Comparison of ENCODE assay signal across 19 cellular contexts in genomic region chr2:71722286-71722685, GRCh38.
"Had no signal": no experiment of that assay in that cellular context is flagged by ENCODE, and none has a peak within 500 bp of the region (broad histone marks: within the 10 kb centered on the region; RNA-seq: fewer than 3 reads in every experiment).

No MANE protein-coding gene starts in this region.

- H3K4me2 ChIP-seq: hepatocyte had no signal

- H2AFZ ChIP-seq: hepatocyte had no signal

- H3K36me3 ChIP-seq: esophagus squamous epithelium, sigmoid colon, suprapubic skin, tibial artery, upper lobe of left lung had no signal

- H3K27ac ChIP-seq: foreskin keratinocyte, hepatocyte, psoas muscle, suprapubic skin had no signal

- H3K4me1 ChIP-seq: foreskin keratinocyte had no signal

- H3K79me2 ChIP-seq: hepatocyte had no signal

- H3K27me3 ChIP-seq: esophagus squamous epithelium, hepatocyte, sigmoid colon, suprapubic skin, tibial artery, upper lobe of left lung had no signal

- DNase-seq: cerebellar nuclear complex; dermis blood vessel endothelial cell; esophagus squamous epithelium; foreskin keratinocyte; left colon; naive thymus-derived CD4-positive, alpha-beta T cell; nephron progenitor cell; psoas muscle; retina; stimulated activated CD4-positive, alpha-beta T cell treated with anti-CD3 and anti-CD28 coated beads, Interleukin-2, amount 100 ng/mL, for 24 hours; stimulated activated CD4-positive, alpha-beta T cell treated with anti-CD3 and anti-CD28 coated beads, Interleukin-4, amount 100 ng/mL, for 4 hours; stimulated activated naive CD4-positive, alpha-beta T cell; tibial artery; upper lobe of left lung had no signal

- FAIRE-seq: colon had no signal

- H3K4me3 ChIP-seq: esophagus squamous epithelium, hepatocyte, psoas muscle, sigmoid colon, skin epidermis, suprapubic skin, tibial artery, upper lobe of left lung had no signal
